Comparison of ENCODE assay signal across 1 cellular context in the genomic region with DNA sequence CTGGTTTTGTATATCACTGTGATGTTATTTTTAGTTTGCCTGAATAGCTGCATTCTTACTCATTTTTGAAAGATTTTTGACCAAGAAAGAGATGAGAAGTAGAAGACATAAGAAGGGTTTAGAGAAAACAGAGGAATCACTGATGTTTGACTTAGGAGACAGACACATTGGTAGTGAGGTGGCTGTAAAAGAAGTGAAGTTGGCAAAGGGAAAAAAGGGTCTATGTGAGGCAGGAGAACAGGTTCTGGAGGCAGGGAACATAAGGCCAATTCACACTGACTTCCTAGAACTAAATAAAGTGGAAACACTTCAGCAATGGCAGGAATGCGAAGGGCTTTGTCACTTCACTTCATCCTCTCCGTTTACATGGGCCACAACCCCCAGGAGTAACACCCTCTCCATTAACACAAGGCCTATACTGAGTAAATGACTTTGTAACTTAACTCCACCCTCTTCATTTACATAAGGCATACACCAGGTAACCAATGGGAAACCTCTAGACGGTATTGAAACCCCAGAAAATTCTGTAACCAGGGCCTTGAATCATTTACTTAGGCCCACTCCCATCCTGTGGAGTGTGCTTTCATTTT.
TF ChIP-seq lines count a peak whose summit lies in the region.

No MANE protein-coding gene starts in this region.

TF ChIP-seq in GM12878, 131 proteins besides CTCF, POLR2A, EP300 and RAD21 (continued from another document):
- TF ChIP-seq, protein P1, sequence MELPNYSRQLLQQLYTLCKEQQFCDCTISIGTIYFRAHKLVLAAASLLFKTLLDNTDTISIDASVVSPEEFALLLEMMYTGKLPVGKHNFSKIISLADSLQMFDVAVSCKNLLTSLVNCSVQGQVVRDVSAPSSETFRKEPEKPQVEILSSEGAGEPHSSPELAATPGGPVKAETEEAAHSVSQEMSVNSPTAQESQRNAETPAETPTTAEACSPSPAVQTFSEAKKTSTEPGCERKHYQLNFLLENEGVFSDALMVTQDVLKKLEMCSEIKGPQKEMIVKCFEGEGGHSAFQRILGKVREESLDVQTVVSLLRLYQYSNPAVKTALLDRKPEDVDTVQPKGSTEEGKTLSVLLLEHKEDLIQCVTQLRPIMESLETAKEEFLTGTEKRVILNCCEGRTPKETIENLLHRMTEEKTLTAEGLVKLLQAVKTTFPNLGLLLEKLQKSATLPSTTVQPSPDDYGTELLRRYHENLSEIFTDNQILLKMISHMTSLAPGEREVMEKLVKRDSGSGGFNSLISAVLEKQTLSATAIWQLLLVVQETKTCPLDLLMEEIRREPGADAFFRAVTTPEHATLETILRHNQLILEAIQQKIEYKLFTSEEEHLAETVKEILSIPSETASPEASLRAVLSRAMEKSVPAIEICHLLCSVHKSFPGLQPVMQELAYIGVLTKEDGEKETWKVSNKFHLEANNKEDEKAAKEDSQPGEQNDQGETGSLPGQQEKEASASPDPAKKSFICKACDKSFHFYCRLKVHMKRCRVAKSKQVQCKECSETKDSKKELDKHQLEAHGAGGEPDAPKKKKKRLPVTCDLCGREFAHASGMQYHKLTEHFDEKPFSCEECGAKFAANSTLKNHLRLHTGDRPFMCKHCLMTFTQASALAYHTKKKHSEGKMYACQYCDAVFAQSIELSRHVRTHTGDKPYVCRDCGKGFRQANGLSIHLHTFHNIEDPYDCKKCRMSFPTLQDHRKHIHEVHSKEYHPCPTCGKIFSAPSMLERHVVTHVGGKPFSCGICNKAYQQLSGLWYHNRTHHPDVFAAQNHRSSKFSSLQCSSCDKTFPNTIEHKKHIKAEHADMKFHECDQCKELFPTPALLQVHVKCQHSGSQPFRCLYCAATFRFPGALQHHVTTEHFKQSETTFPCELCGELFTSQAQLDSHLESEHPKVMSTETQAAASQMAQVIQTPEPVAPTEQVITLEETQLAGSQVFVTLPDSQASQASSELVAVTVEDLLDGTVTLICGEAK (IDR thresholded peaks at IDR 0.05; ENCODE audit: borderline replicate concordance), result 0 out of 2 replicates have a peak, but pooled peaks have one; percentile 11
- peak; percentile 88; the same call in 1 of the 2 replicates for TF ChIP-seq ZNF24 (IDR thresholded peaks at IDR 0.05)
